In genomic region chr5:98993512-98993911, GRCh38 we compare ENCODE assay signal across 15 cellular contexts.
DNase-seq lines count a peak whose midpoint lies in the region; ATAC-seq and TF ChIP-seq lines count a peak whose summit lies in the region.
"Had no signal": no experiment of that assay in that cellular context is flagged by ENCODE, and none has a peak within 500 bp of the region (broad histone marks: within the 10 kb centered on the region; RNA-seq: fewer than 3 reads in every experiment).

No MANE protein-coding gene starts in this region.

- H3K4me3 ChIP-seq in left lung = no peak overlapping the region
- H3K4me3 ChIP-seq: A549; BLaER1 treated with 17β-estradiol and CSF1 and Interleukin-3, amounts not matched to agents 10 nM and 100 nM had no signal

- peaks cover 0 to 3% of the 10 kb centered on the region in 2 donors for H3K4me1 ChIP-seq in left lung
- H3K4me1 ChIP-seq: A549 had no signal

- no peaks in the 10 kb centered on the region for H3K9me3 ChIP-seq in left lung
- H3K9me3 ChIP-seq: A549; BLaER1 treated with 17β-estradiol and CSF1 and Interleukin-3, amounts not matched to agents 10 nM and 100 nM had no signal

- no peaks in the 10 kb centered on the region for H3K9me3 Mint-ChIP-seq in stimulated activated naive CD8-positive, alpha-beta T cell treated with anti-CD3 and anti-CD28 coated beads, Interleukin-15, amount 100 ng/mL, for 72 hours

- H3K27me3 ChIP-seq in left lung = no peaks in the 10 kb centered on the region
- H3K27me3 ChIP-seq: BLaER1 treated with 17β-estradiol and CSF1 and Interleukin-3, amounts not matched to agents 10 nM and 100 nM had no signal

- no peak for DNase-seq in stimulated activated naive CD8-positive, alpha-beta T cell treated with anti-CD3 and anti-CD28 coated beads, Interleukin-15, Interleukin-2, amounts not matched to agents 100 U/mL and 50 U/mL, for 24 hours
- no peak for DNase-seq in stimulated activated naive CD8-positive, alpha-beta T cell treated with anti-CD3 and anti-CD28 coated beads, Interleukin-15, amount 100 ng/mL, for 72 hours
- DNase-seq in left lung (no peak), medulla oblongata (ENCODE audit: extremely low spot score) (no peak)
- DNase-seq: GOT3, NCI-H1417 treated with DMSO at 0.1 percent for 48 hours, NCI-H1930, NCI-H69, PC-3 had no signal

- intact Hi-C loops in left lung (cut with DNase I) = no loop called here

- H3K27ac ChIP-seq in left lung = no peak overlapping the region
- H3K27ac ChIP-seq: A549; BLaER1 treated with 17β-estradiol and CSF1 and Interleukin-3, amounts not matched to agents 10 nM and 100 nM; RWPE1 had no signal

- H3K36me3 ChIP-seq in left lung = no peaks in the 10 kb centered on the region
- H3K36me3 ChIP-seq: BLaER1 treated with 17β-estradiol and CSF1 and Interleukin-3, amounts not matched to agents 10 nM and 100 nM had no signal

- H3K4me1 Mint-ChIP-seq in stimulated activated naive CD8-positive, alpha-beta T cell treated with anti-CD3 and anti-CD28 coated beads, Interleukin-15, amount 100 ng/mL, for 72 hours = peaks cover 17% of the 10 kb centered on the region

- H3K4me3 Mint-ChIP-seq in stimulated activated naive CD8-positive, alpha-beta T cell treated with anti-CD3 and anti-CD28 coated beads, Interleukin-15, amount 100 ng/mL, for 72 hours = no peak overlapping the region

- H3K27me3 Mint-ChIP-seq in stimulated activated naive CD8-positive, alpha-beta T cell treated with anti-CD3 and anti-CD28 coated beads, Interleukin-15, amount 100 ng/mL, for 72 hours = no peaks in the 10 kb centered on the region

- H3K27ac Mint-ChIP-seq in stimulated activated naive CD8-positive, alpha-beta T cell treated with anti-CD3 and anti-CD28 coated beads, Interleukin-15, amount 100 ng/mL, for 72 hours = peak overlapping the region in 1 of 2 donors; percentile 37

- no peak for TF ChIP-seq CTCF in left lung (IDR thresholded peaks at IDR 0.05)

- ATAC-seq in stimulated activated naive CD8-positive, alpha-beta T cell treated with anti-CD3 and anti-CD28 coated beads, Interleukin-15, Interleukin-2, amounts not matched to agents 100 U/mL and 50 U/mL, for 24 hours = peak; percentile 19
- no peak for ATAC-seq in stimulated activated naive CD8-positive, alpha-beta T cell treated with anti-CD3 and anti-CD28 coated beads, Interleukin-15, amount 100 ng/mL, for 72 hours
- ATAC-seq in HG03025 (IDR thresholded peaks at IDR 0.05; ENCODE audit: low FRiP score, unreplicated experiment) (peak; percentile 55), left lung (peak; percentile 67), HG02763 (IDR thresholded peaks at IDR 0.05; ENCODE audit: unreplicated experiment) (no peak), GM21390 (IDR thresholded peaks at IDR 0.05; ENCODE audit: unreplicated experiment) (no peak)
- ATAC-seq: A549, PC-3 had no signal

Comparison
In these comparisons a context has a peak if more than half of its experiments do, and no peak if none do; other contexts are left out.
1. ATAC-seq: peak in stimulated activated naive CD8-positive, alpha-beta T cell treated with anti-CD3 and anti-CD28 coated beads, Interleukin-15, Interleukin-2, amounts not matched to agents 100 U/mL and 50 U/mL, for 24 hours (single experiment), HG03025 (single experiment) and left lung (single experiment); none in stimulated activated naive CD8-positive, alpha-beta T cell treated with anti-CD3 and anti-CD28 coated beads, Interleukin-15, amount 100 ng/mL, for 72 hours (single experiment), HG02763 (single experiment) and GM21390 (single experiment).